In the genomic region with DNA sequence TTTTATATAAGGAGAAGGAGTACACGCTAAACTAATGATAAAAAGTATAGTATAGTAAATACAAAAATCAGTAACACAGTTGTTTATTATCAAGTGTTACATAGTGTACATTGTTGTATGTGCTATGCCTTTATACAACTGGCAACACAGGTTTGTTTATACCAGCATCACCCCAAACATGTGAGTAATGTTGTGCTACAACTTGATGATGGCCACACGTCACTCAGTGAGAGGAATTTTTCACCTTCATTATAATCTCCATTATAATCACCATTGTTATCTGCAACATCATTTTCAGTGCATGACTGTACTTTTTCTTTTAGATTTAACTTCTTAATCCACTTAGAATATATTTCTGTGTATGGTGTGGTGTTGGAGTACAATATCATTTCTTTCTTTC, we compare ENCODE assay signal across 31 cellular contexts.
"Had no signal": no experiment of that assay in that cellular context is flagged by ENCODE, and none has a peak within 500 bp of the region (broad histone marks: within the 10 kb centered on the region; RNA-seq: fewer than 3 reads in every experiment).

No MANE protein-coding gene starts in this region.

- H3K36me3 ChIP-seq: adrenal gland, ascending aorta, brain microvascular endothelial cell, breast epithelium, cardiac muscle cell had no signal

- H3K9me3 ChIP-seq: adrenal gland, ascending aorta, body of pancreas, breast epithelium had no signal

- H3K27ac ChIP-seq: adrenal gland, ascending aorta, body of pancreas, brain microvascular endothelial cell, breast epithelium had no signal

- H3K4me1 ChIP-seq: adrenal gland, body of pancreas, breast epithelium had no signal

- H3K4me3 ChIP-seq: adrenal gland, ascending aorta, body of pancreas, breast epithelium, cardiac muscle cell had no signal

- H3K27me3 ChIP-seq: adrenal gland, ascending aorta, body of pancreas, brain microvascular endothelial cell, breast epithelium, cardiac muscle cell had no signal

- DNase-seq: activated effector memory CD4-positive, alpha-beta T cell treated with anti-CD3 and anti-CD28 coated beads, Interleukin-2, amount 50 U/mL, for 16 hours; activated effector memory CD4-positive, alpha-beta T cell treated with Interleukin-2 at 50 U/mL for 16 hours; activated gamma-delta T cell; activated gamma-delta T cell treated with Interleukin-2 at 50 U/mL for 16 hours; activated naive CD4-positive, alpha-beta T cell; activated naive CD4-positive, alpha-beta T cell treated with anti-CD3 and anti-CD28 coated beads for 36 hours; activated naive CD4-positive, alpha-beta T cell treated with anti-CD3 and anti-CD28 coated beads, Interleukin-2, amount 10 ng/mL, durations not matched to agents 7 days and 5 days; activated naive CD4-positive, alpha-beta T cell treated with anti-CD3 and anti-CD28 coated beads, Interleukin-2, amount 50 U/mL, for 16 hours; activated naive CD4-positive, alpha-beta T cell treated with Interleukin-2 at 50 U/mL for 16 hours; activated naive CD8-positive, alpha-beta T cell treated with anti-CD3 and anti-CD28 coated beads for 36 hours; activated naive CD8-positive, alpha-beta T cell treated with anti-CD3 and anti-CD28 coated beads, Interleukin-2, amount 10 ng/mL, durations not matched to agents 7 days and 5 days; activated naive CD8-positive, alpha-beta T cell treated with anti-CD3 and anti-CD28 coated beads, Interleukin-2, amount 50 U/mL, for 24 hours; activated T-cell treated with anti-CD3 and anti-CD28 coated beads, Interleukin-2, amount 50 U/mL, for 1 hour; activated T-cell treated with anti-CD3 and anti-CD28 coated beads, Interleukin-2, amount 50 U/mL, for 24 hours; activated T-cell treated with anti-CD3 and anti-CD28 coated beads, Interleukin-2, amount 50 U/mL, for 4 hours; activated T-cell treated with anti-CD3 and anti-CD28 coated beads, Interleukin-2, amount 50 U/mL, for 48 hours; activated T-cell treated with anti-CD3 and anti-CD28 coated beads, Interleukin-2, amount 50 U/mL, for 72 hours; adrenal gland; amniotic stem cell; amygdala; anterior cingulate cortex; aorta; body of pancreas; brain microvascular endothelial cell; caudate nucleus; central memory CD4-positive, alpha-beta T cell; cerebellar nuclear complex had no signal

- ATAC-seq: activated naive CD4-positive, alpha-beta T cell treated with anti-CD3 and anti-CD28 coated beads, Interleukin-2, amount 50 U/mL, for 72 hours; activated naive CD8-positive, alpha-beta T cell treated with anti-CD3 and anti-CD28 coated beads, Interleukin-2, amount 50 U/mL, for 24 hours; activated T-cell treated with anti-CD3 and anti-CD28 coated beads, Interleukin-2, amount 50 U/mL, for 4 hours; activated T-cell treated with anti-CD3 and anti-CD28 coated beads, Interleukin-2, amount 50 U/mL, for 72 hours; body of pancreas had no signal
